Comparison of ENCODE assay signal across 19 cellular contexts in genomic region chr20:34123309-34123708, GRCh38. TPM values are rescaled to one million over a fixed set of nuclear protein-coding genes. Genes with fewer than 3 reads are reported as not detected.
DNase-seq lines count a peak whose midpoint lies in the region; ATAC-seq, FAIRE-seq and TF ChIP-seq lines count a peak whose summit lies in the region.
"Had no signal": no experiment of that assay in that cellular context is flagged by ENCODE, and none has a peak within 500 bp of the region (broad histone marks: within the 10 kb centered on the region; RNA-seq: fewer than 3 reads in every experiment).

No MANE protein-coding gene starts in this region.

- 0 out of 2 replicates have a peak, but pooled peaks cover 7% of the 10 kb centered on the region for H3K9me3 ChIP-seq in HepG2 (ENCODE audit: low read length)
- H3K9me3 ChIP-seq in right lobe of liver = no peaks in the 10 kb centered on the region
- no peaks in the 10 kb centered on the region for H3K9me3 ChIP-seq in K562 (replicated peaks; ENCODE audit: control insufficient read depth, insufficient read depth, low read depth, low read length)
- H3K9me3 ChIP-seq: A549; BLaER1 treated with 17β-estradiol and CSF1 and Interleukin-3, amounts not matched to agents 10 nM and 100 nM had no signal

- TF ChIP-seq EP300 in HepG2 (IDR thresholded peaks at IDR 0.05; ENCODE audit: low read depth in 2 of 2, low read length in 2 of 2) (no peak), HepG2 (CRISPR knock-in tag; IDR thresholded peaks at IDR 0.05; ENCODE audit: borderline replicate concordance) (no peak), K562 (IDR thresholded peaks at IDR 0.05; ENCODE audit: low read length) (no peak)

- H3K79me2 ChIP-seq in HepG2 (ENCODE audit: insufficient read depth, low read length) = no peaks in the 10 kb centered on the region
- H3K79me2 ChIP-seq in K562 (ENCODE audit: control insufficient read depth, insufficient read depth, low read length) = no peaks in the 10 kb centered on the region

- BruUV-seq in HepG2 (replicated peaks; lab: Mats Ljungman, UMichigan) (no TSS peak), K562 (replicated peaks; lab: Mats Ljungman, UMichigan) (no TSS peak)

- no peak overlapping the region for H3K4me3 ChIP-seq in HepG2 (replicated peaks in 1 of 3; ENCODE audit: insufficient read depth in 1 of 3, low read depth in 2 of 3, low read length in 3 of 3)
- no peak overlapping the region for H3K4me3 ChIP-seq in right lobe of liver
- H3K4me3 ChIP-seq in K562 = no peak overlapping the region
- H3K4me3 ChIP-seq: A549; BLaER1 treated with 17β-estradiol and CSF1 and Interleukin-3, amounts not matched to agents 10 nM and 100 nM had no signal

- ATAC-seq in HepG2 (no peak), right lobe of liver (no peak), K562 (no peak), HG02938 (IDR thresholded peaks at IDR 0.05; ENCODE audit: unreplicated experiment) (no peak)
- ATAC-seq: A549; CD8-positive, alpha-beta T cell had no signal

- no peak for TF ChIP-seq RAD21 in HepG2 (CRISPR knock-in tag; IDR thresholded peaks at IDR 0.05)
- no peak for TF ChIP-seq RAD21 in K562 (CRISPR knock-in tag; conservative IDR thresholded peaks at IDR 0.05 in 1 of 2, IDR thresholded peaks at IDR 0.05 in 1 of 2)

- H4K20me1 ChIP-seq in HepG2 (ENCODE audit: insufficient read depth, low read length) = no peaks in the 10 kb centered on the region
- no peaks in the 10 kb centered on the region for H4K20me1 ChIP-seq in K562 (replicated peaks; ENCODE audit: control insufficient read depth, insufficient read depth, low read length)
- H4K20me1 ChIP-seq: BLaER1 treated with 17β-estradiol and CSF1 and Interleukin-3, amounts not matched to agents 10 nM and 100 nM had no signal

- H3K4me2 ChIP-seq in HepG2 (ENCODE audit: low read depth, low read length) = no peak overlapping the region
- H3K4me2 ChIP-seq in K562 (ENCODE audit: insufficient read depth, low read length) = no peak overlapping the region
- H3K4me2 ChIP-seq: A549; BLaER1 treated with 17β-estradiol and CSF1 and Interleukin-3, amounts not matched to agents 10 nM and 100 nM had no signal

- TF ChIP-seq CTCF in HepG2 (CRISPR knock-in tag; IDR thresholded peaks at IDR 0.05) (no peak), right lobe of liver (IDR thresholded peaks at IDR 0.05) (no peak), K562 (IDR thresholded peaks at IDR 0.05 in 2 of 3, conservative IDR thresholded peaks at IDR 0.05 in 1 of 3; ENCODE audit: insufficient read depth in 2 of 3, low read depth in 1 of 3, low read length in 3 of 3) (no peak)

- FAIRE-seq in HepG2 (lab: Jason Lieb, UNC) (no peak), K562 (lab: Jason Lieb, UNC) (no peak)
- FAIRE-seq: A549, D721Med, G401.6, GM12891, GM19239 had no signal

- DNase-seq in HepG2 (ENCODE audit: low spot score) = no peak
- DNase-seq in right lobe of liver = no peak
- DNase-seq in K562 (ENCODE audit: extremely low read depth in 1 of 4, low spot score in 3 of 4) = no peak
- no peak for DNase-seq in NCI-H82 treated with DMSO at 0.1 percent for 48 hours (lab: John Stamatoyannopoulos, UW; ENCODE audit: unreplicated experiment)
- DNase-seq: AML-193; Calu3; CD4-positive, alpha-beta T cell; CD8-positive, alpha-beta T cell; DMS79 treated with DMSO at 0.1 percent for 48 hours; GF-D8 had no signal

- no peaks in the 10 kb centered on the region for H3K36me3 ChIP-seq in HepG2 (replicated peaks in 1 of 2; ENCODE audit: control insufficient read depth in 1 of 2, insufficient read depth in 2 of 2, low read length in 2 of 2)
- no peaks in the 10 kb centered on the region for H3K36me3 ChIP-seq in right lobe of liver
- no peaks in the 10 kb centered on the region for H3K36me3 ChIP-seq in K562 (ENCODE audit: control insufficient read depth, insufficient read depth, low read length)
- H3K36me3 ChIP-seq: BLaER1 treated with 17β-estradiol and CSF1 and Interleukin-3, amounts not matched to agents 10 nM and 100 nM had no signal

- no peak for TF ChIP-seq POLR2A in HepG2 (IDR thresholded peaks at IDR 0.05; ENCODE audit: insufficient read depth in 1 of 2, low read depth in 2 of 2, low read length in 2 of 2)
- no peak for TF ChIP-seq POLR2A in right lobe of liver (IDR thresholded peaks at IDR 0.05)
- no peak for TF ChIP-seq POLR2A in K562 (conservative IDR thresholded peaks at IDR 0.05)

- in situ Hi-C loops in HepG2 (cut with HindIII; ENCODE audit: extremely low pct_ligation_motif_present, low pct_unique_long_range_greater_than_20kb) = no loop called here
- in situ Hi-C loops in K562 (cut with MboI) = no loop called here

- H3K27me3 ChIP-seq in HepG2 (ENCODE audit: control insufficient read depth in 1 of 2, insufficient read depth in 2 of 2, low read length in 2 of 2) = peaks cover 0 to 7% of the 10 kb centered on the region in 2 experiments; a peak in 2 of 5 replicates
- no peaks in the 10 kb centered on the region for H3K27me3 ChIP-seq in right lobe of liver
- no peaks in the 10 kb centered on the region for H3K27me3 ChIP-seq in K562 (ENCODE audit: control insufficient read depth in 2 of 2, insufficient read depth in 2 of 2, low read length in 2 of 2)
- H3K27me3 ChIP-seq: BLaER1 treated with 17β-estradiol and CSF1 and Interleukin-3, amounts not matched to agents 10 nM and 100 nM had no signal

- POLR2A ChIA-PET in HepG2 (lab: Yijun Ruan, JAX) = interaction anchor here (0.6 to 7.4 kb wide), 2 partner anchors 11 to 346 kb away, joined by 3 to 45 read pairs; partner anchors contain the start of gene EIF2S2
- POLR2A ChIA-PET in K562 (lab: Yijun Ruan, JAX) = interaction anchor here (0.7 kb wide), 1 partner anchor 9 kb away, joined by 3 read pairs; no protein-coding TSS in a partner anchor

- no peaks in the 10 kb centered on the region for H3K9me1 ChIP-seq in K562 (ENCODE audit: control insufficient read depth, insufficient read depth, low read length)

- intact Hi-C loops in HepG2 (cut with micrococcal nuclease; ENCODE audit: unreplicated experiment) = no loop called here
- intact Hi-C loops in right lobe of liver (cut with DNase I) = loop anchor here in 1 of 2 donors (10.0 kb wide), 1 partner anchor 49 kb away; no protein-coding TSS in a partner anchor
- intact Hi-C loops in K562 (cut with micrococcal nuclease) = no loop called here

- no peak overlapping the region for H3K27ac ChIP-seq in HepG2 (ENCODE audit: extremely low read length, insufficient read depth, low read length)
- no peak overlapping the region for H3K27ac ChIP-seq in right lobe of liver
- no peak overlapping the region for H3K27ac ChIP-seq in K562 (ENCODE audit: extremely low read depth, low read depth, low read length)
- H3K27ac ChIP-seq: 22Rv1; A549; BLaER1 treated with 17β-estradiol and CSF1 and Interleukin-3, amounts not matched to agents 10 nM and 100 nM; C4-2B had no signal

- CTCF ChIA-PET in HepG2 (lab: Yijun Ruan, JAX; ENCODE audit: low intra/inter-chr PET ratio, low total read pairs) (no interaction called here), K562 (lab: Yijun Ruan, JAX; ENCODE audit: low intra/inter-chr PET ratio) (no interaction called here)

- H3K4me1 ChIP-seq in HepG2 (ENCODE audit: insufficient read depth, low read length) (peaks cover 26% of the 10 kb centered on the region), right lobe of liver (no peaks in the 10 kb centered on the region), K562 (replicated peaks in 1 of 2; ENCODE audit: control insufficient read depth in 2 of 2, insufficient read depth in 2 of 2, low read length in 2 of 2) (peaks cover 4 to 16% of the 10 kb centered on the region in 2 experiments; a peak in 4 of 5 replicates)

- H3K9ac ChIP-seq in HepG2 (ENCODE audit: insufficient read depth, low read depth, low read length) (no peak overlapping the region), K562 (ENCODE audit: insufficient read depth in 1 of 2, low read depth in 2 of 2, low read length in 2 of 2) (no peak overlapping the region)
- H3K9ac ChIP-seq: BLaER1 treated with 17β-estradiol and CSF1 and Interleukin-3, amounts not matched to agents 10 nM and 100 nM had no signal

- H2AFZ ChIP-seq in HepG2 (ENCODE audit: low read length) (no peak overlapping the region), K562 (ENCODE audit: low read depth, low read length) (no peak overlapping the region)

RNA-seq across cellular contexts. Expression of gene EIF2S2, which starts 11.3 kb away (rescaled TPM):
- total RNA-seq in HepG2 (2016; rRNA removed; fragmentation: Illumina TruSeq; extraction: Trizol) (213 and 316 TPM in 2 replicates), right lobe of liver (10 to 100 TPM; 16.7 to 50.6 (median 30.8) TPM), K562 (2014; rRNA removed) (120 and 135 TPM in 2 replicates), K562 (2014; rRNA removed; fragmentation: Illumina TruSeq; extraction: Trizol) (192 and 237 TPM in 2 replicates), K562 (2015; rRNA removed; fragmentation: Illumina TruSeq; extraction: Trizol) (154 and 159 TPM in 2 replicates), K562 (2021) (114 and 118 TPM in 2 replicates)
- 51.0 and 51.7 TPM in 2 replicates for total RNA-seq in HepG2 (2016; cell fraction: cytosol; rRNA removed; fragmentation: Illumina TruSeq; extraction: Trizol; ENCODE audit: low read depth)
- total RNA-seq in HepG2 (2016; cell fraction: insoluble cytoplasmic fraction; rRNA removed; fragmentation: Illumina TruSeq; extraction: Trizol) = 208 and 329 TPM in 2 replicates
- 97.8 and 98.8 TPM in 2 replicates for total RNA-seq in HepG2 (2016; cell fraction: membrane; rRNA removed; fragmentation: Illumina TruSeq; extraction: Trizol)
- total RNA-seq in HepG2 (2016; cell fraction: nucleus; rRNA removed; fragmentation: Illumina TruSeq; extraction: Trizol) = 76.0 and 84.1 TPM in 2 replicates
- polyA plus RNA-seq in HepG2 (2011; rRNA removed) (102 and 126 TPM in 2 replicates), K562 (2011; rRNA removed) (141 and 164 TPM in 2 replicates), K562 (2014; fragmentation: Illumina TruSeq; extraction: Trizol) (210 and 220 TPM in 2 replicates), K562 (2014; fragmentation: Nextera tagmentation; extraction: Ambion mirVana) (10 to 100 TPM; 79.7 to 92.3 TPM), K562 (2014; rRNA removed) (139 and 154 TPM in 2 replicates)
- polyA plus RNA-seq in HepG2 (2011; cell fraction: cytosol; rRNA removed) = 63.0 and 92.8 TPM in 2 replicates
- 22.9 and 30.3 TPM in 2 replicates for polyA plus RNA-seq in HepG2 (2011; cell fraction: nucleus; rRNA removed)
- 143 and 178 TPM in 2 replicates for polyA plus RNA-seq in HepG2 (2012)
- polyA plus RNA-seq in HepG2 (2016; cell fraction: cytosol; fragmentation: Illumina TruSeq; extraction: Trizol; ENCODE audit: low read depth) = 36.0 and 36.2 TPM in 2 replicates
- polyA plus RNA-seq in HepG2 (2016; cell fraction: insoluble cytoplasmic fraction; fragmentation: Illumina TruSeq; extraction: Trizol; ENCODE audit: low read depth) = 299 and 317 TPM in 2 replicates
- 66.5 and 67.3 TPM in 2 replicates for polyA plus RNA-seq in HepG2 (2016; cell fraction: membrane; fragmentation: Illumina TruSeq; extraction: Trizol; ENCODE audit: low read depth)
- 111 and 114 TPM in 2 replicates for polyA plus RNA-seq in HepG2 (2016; cell fraction: nucleus; fragmentation: Illumina TruSeq; extraction: Trizol; ENCODE audit: insufficient read depth, low read depth)
- polyA minus RNA-seq in HepG2 (2011; rRNA and poly(A)+ RNA removed; ENCODE audit: low replicate concordance) = 27.1 and 39.1 TPM in 2 replicates
- polyA minus RNA-seq in HepG2 (2011; cell fraction: cytosol; rRNA and poly(A)+ RNA removed) = 55.0 and 56.6 TPM in 2 replicates
- polyA minus RNA-seq in HepG2 (2011; cell fraction: nucleus; rRNA and poly(A)+ RNA removed) = 34.4 and 37.0 TPM in 2 replicates
- total RNA-seq in K562 (2011; cell fraction: chromatin; rRNA removed; ENCODE audit: low replicate concordance) = 24.4 and 38.1 TPM in 2 replicates
- total RNA-seq in K562 (2011; cell fraction: nucleolus; rRNA removed) = 19.0 and 21.1 TPM in 2 replicates
- 32.6 and 47.0 TPM in 2 replicates for total RNA-seq in K562 (2011; cell fraction: nucleoplasm; rRNA removed)
- 42.3 and 74.8 TPM in 2 replicates for polyA plus RNA-seq in K562 (2011; cell fraction: cytosol; rRNA removed)
- 27.0 and 49.4 TPM in 2 replicates for polyA plus RNA-seq in K562 (2011; cell fraction: nucleus; rRNA removed)
- 110 and 156 TPM in 2 replicates for polyA plus RNA-seq in K562 (2012)
- 73.8 and 89.8 TPM in 2 replicates for polyA minus RNA-seq in K562 (2011; rRNA and poly(A)+ RNA removed)
- polyA minus RNA-seq in K562 (2011; cell fraction: cytosol; rRNA and poly(A)+ RNA removed) = 30.5 and 32.7 TPM in 2 replicates
- 9.8 and 24.8 TPM in 2 replicates for polyA minus RNA-seq in K562 (2011; cell fraction: nucleus; rRNA and poly(A)+ RNA removed)

Comparison
In these comparisons a context has a peak if more than half of its experiments do, and no peak if none do; other contexts are left out.
1. Of the 241 proteins assayed by ChIP-seq in both HepG2 and K562: peak only in HepG2: ZNF3; only in K562: none; in both: none; in neither: 240.